ENCODE assay signal across 1 cellular context in genomic region chr7:142413280-142414000, GRCh38.
TF ChIP-seq lines count a peak whose summit lies in the region.

No MANE protein-coding gene starts in this region.

TF ChIP-seq in HCT116, 20 proteins besides CTCF, POLR2A, EP300 and RAD21 (continued from another document):
- TF ChIP-seq REST (IDR thresholded peaks at IDR 0.05; ENCODE audit: low read depth) (no peak), FOSL1 (IDR thresholded peaks at IDR 0.05; ENCODE audit: low read depth) (no peak), ATF3 (IDR thresholded peaks at IDR 0.05) (no peak)
